ENCODE assay signal across 8 cellular contexts in the genomic region with DNA sequence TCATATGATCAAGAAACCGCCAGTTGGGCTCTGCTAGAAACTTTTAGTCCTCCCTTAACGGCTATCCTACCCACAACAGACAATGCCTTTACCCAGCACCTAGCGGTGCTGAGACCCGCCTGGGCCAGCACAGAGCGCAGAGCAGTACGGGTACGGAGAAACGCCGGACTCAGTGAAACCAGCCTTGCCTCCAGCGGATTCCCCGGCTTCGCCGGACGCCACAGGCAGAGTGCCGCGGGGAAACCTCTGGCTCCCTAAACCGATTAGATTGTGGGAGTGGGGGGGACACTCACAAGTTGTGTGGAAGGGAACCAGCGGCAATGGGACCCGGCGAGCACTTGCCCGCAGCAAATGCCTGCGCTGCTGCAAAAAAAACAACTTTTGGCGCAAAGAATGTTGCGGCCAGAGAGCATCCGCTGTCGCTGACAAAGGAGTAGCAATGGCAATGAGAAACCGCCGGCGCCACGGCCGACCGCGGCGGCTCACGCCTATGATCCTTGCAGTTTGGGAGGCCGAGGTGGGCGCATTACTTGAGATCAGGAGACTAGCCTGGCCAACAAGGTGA.
A peak's percentile ranks its signal among the peaks of the same experiment; 100 is the strongest.
DNase-seq lines count a peak whose midpoint lies in the region; ATAC-seq and TF ChIP-seq lines count a peak whose summit lies in the region.

No MANE protein-coding gene starts in this region.

- peak overlapping the region; percentile 58 for H3K4me3 ChIP-seq in GM12864 (ENCODE audit: low read depth, low read length)

- TF ChIP-seq CTCF in GM12864 (IDR thresholded peaks at IDR 0.05; ENCODE audit: low read depth, low read length, missing control alignments) (no peak), glutamatergic neuron (IDR thresholded peaks at IDR 0.05; ENCODE audit: partially characterized antibody, unreplicated experiment) (no peak)

- intact Hi-C loops in activated T-helper 2 cell treated with anti-CD3 and anti-CD28 coated beads, Interferon-gamma antibody, Interleukin-2, Interleukin-4, amounts not matched to agents 10 μg/mL and 5 μg/mL and 100 μg/mL, durations not matched to agents 14 hours and 24 hours and 36 hours (cut with micrococcal nuclease) = loop anchor here (1.0 to 5.0 kb wide), 6 partner anchors 41 to 651 kb away; a partner anchor contains a TSS
- intact Hi-C loops in left ventricle myocardium superior (cut with micrococcal nuclease) = no loop called here

- H3K9me3 Mint-ChIP-seq in activated T-helper 2 cell treated with anti-CD3 and anti-CD28 coated beads, Interferon-gamma antibody, Interleukin-2, Interleukin-4, amounts not matched to agents 10 μg/mL and 5 μg/mL and 100 μg/mL, durations not matched to agents 14 hours and 24 hours and 36 hours = peaks cover 21% of the 10 kb centered on the region
- H3K9me3 Mint-ChIP-seq in glutamatergic neuron (ENCODE audit: unreplicated experiment) = peaks cover 6% of the 10 kb centered on the region

- H3K4me3 Mint-ChIP-seq in activated T-helper 2 cell treated with anti-CD3 and anti-CD28 coated beads, Interferon-gamma antibody, Interleukin-2, Interleukin-4, amounts not matched to agents 10 μg/mL and 5 μg/mL and 100 μg/mL, durations not matched to agents 14 hours and 24 hours and 36 hours (ENCODE audit: low read depth) = peak overlapping the region; percentile 92
- no peak overlapping the region for H3K4me3 Mint-ChIP-seq in glutamatergic neuron (ENCODE audit: unreplicated experiment)

- DNase-seq in GM12864 (ENCODE audit: low read depth) (no peak), NCI-H2227 treated with DMSO at 0.1 percent for 48 hours (lab: John Stamatoyannopoulos, UW) (peak; percentile 51), left ventricle myocardium superior (peak; percentile 48), GOT3 (lab: John Stamatoyannopoulos, UW) (no peak), glutamatergic neuron (no peak)
- peak; percentile 62 for DNase-seq in activated T-helper 2 cell treated with anti-CD3 and anti-CD28 coated beads, Interferon-gamma antibody, Interleukin-2, Interleukin-4, amounts not matched to agents 10 μg/mL and 5 μg/mL and 100 μg/mL, durations not matched to agents 14 hours and 24 hours and 36 hours (ENCODE audit: low spot score)
- peak in 2 of 3 donors; percentile 21 for DNase-seq in stimulated activated CD4-positive, alpha-beta T cell treated with anti-CD3 and anti-CD28 coated beads, TNF-alpha, amount 100 ng/mL, for 1 hour (ENCODE audit: low read depth in 3 of 3, low spot score in 1 of 3)

- ATAC-seq in GM21786 (IDR thresholded peaks at IDR 0.05; ENCODE audit: unreplicated experiment) = peak; percentile 22
- ATAC-seq in left ventricle myocardium superior = peak; percentile 38

- peaks cover 24% of the 10 kb centered on the region for H3K36me3 Mint-ChIP-seq in activated T-helper 2 cell treated with anti-CD3 and anti-CD28 coated beads, Interferon-gamma antibody, Interleukin-2, Interleukin-4, amounts not matched to agents 10 μg/mL and 5 μg/mL and 100 μg/mL, durations not matched to agents 14 hours and 24 hours and 36 hours (ENCODE audit: low read depth)
- H3K36me3 Mint-ChIP-seq in glutamatergic neuron (ENCODE audit: unreplicated experiment) = peaks cover 6% of the 10 kb centered on the region

- peak overlapping the region; percentile 99 for H3K27ac Mint-ChIP-seq in activated T-helper 2 cell treated with anti-CD3 and anti-CD28 coated beads, Interferon-gamma antibody, Interleukin-2, Interleukin-4, amounts not matched to agents 10 μg/mL and 5 μg/mL and 100 μg/mL, durations not matched to agents 14 hours and 24 hours and 36 hours
- no peak overlapping the region for H3K27ac Mint-ChIP-seq in glutamatergic neuron (ENCODE audit: unreplicated experiment)

- H3K27me3 Mint-ChIP-seq in activated T-helper 2 cell treated with anti-CD3 and anti-CD28 coated beads, Interferon-gamma antibody, Interleukin-2, Interleukin-4, amounts not matched to agents 10 μg/mL and 5 μg/mL and 100 μg/mL, durations not matched to agents 14 hours and 24 hours and 36 hours (ENCODE audit: low read depth) = peaks cover 5% of the 10 kb centered on the region
- peaks cover 1% of the 10 kb centered on the region for H3K27me3 Mint-ChIP-seq in glutamatergic neuron (ENCODE audit: unreplicated experiment)

- H3K4me1 Mint-ChIP-seq in activated T-helper 2 cell treated with anti-CD3 and anti-CD28 coated beads, Interferon-gamma antibody, Interleukin-2, Interleukin-4, amounts not matched to agents 10 μg/mL and 5 μg/mL and 100 μg/mL, durations not matched to agents 14 hours and 24 hours and 36 hours (ENCODE audit: low read depth) = peaks cover 26% of the 10 kb centered on the region
- H3K4me1 Mint-ChIP-seq in glutamatergic neuron (ENCODE audit: low read depth, unreplicated experiment) = no peaks in the 10 kb centered on the region

Comparison
In these comparisons a context has a peak if more than half of its experiments do, and no peak if none do; other contexts are left out.
1. DNase-seq: peak in NCI-H2227 treated with DMSO at 0.1 percent for 48 hours (single experiment), activated T-helper 2 cell treated with anti-CD3 and anti-CD28 coated beads, Interferon-gamma antibody, Interleukin-2, Interleukin-4, amounts not matched to agents 10 μg/mL and 5 μg/mL and 100 μg/mL, durations not matched to agents 14 hours and 24 hours and 36 hours (single experiment), left ventricle myocardium superior (single experiment) and stimulated activated CD4-positive, alpha-beta T cell treated with anti-CD3 and anti-CD28 coated beads, TNF-alpha, amount 100 ng/mL, for 1 hour (2 of 3); none in GM12864 (single experiment), GOT3 (single experiment) and glutamatergic neuron (single experiment).